1 cellular context compared by ENCODE assay signal in the genomic region with DNA sequence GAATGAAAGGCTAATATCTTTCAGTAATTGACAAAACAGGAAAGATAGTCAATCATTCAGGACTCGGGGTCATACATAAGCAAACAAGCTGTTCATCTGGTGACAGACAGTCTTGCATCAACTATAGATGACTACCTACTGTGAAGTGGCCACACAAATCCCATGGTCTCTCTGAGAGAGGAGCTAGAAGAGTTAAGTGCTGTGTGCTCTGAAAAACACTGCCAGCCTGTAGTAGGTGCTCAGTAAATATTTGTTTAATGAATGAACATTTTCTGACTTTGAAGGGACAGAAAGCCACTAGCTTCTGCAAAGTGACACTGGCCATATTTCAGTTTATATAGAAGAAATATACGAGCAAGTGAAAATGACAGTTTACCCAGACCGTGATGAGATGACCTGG.
TF ChIP-seq lines count a peak whose summit lies in the region.

No MANE protein-coding gene starts in this region.

TF ChIP-seq in HepG2, 621 proteins besides CTCF, POLR2A, EP300 and RAD21 (continued from another document):
- TF ChIP-seq, protein P1, sequence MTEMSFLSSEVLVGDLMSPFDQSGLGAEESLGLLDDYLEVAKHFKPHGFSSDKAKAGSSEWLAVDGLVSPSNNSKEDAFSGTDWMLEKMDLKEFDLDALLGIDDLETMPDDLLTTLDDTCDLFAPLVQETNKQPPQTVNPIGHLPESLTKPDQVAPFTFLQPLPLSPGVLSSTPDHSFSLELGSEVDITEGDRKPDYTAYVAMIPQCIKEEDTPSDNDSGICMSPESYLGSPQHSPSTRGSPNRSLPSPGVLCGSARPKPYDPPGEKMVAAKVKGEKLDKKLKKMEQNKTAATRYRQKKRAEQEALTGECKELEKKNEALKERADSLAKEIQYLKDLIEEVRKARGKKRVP (CRISPR knock-in tag; IDR thresholded peaks at IDR 0.05), result peak in 1 of 2 experiments; percentile 42; a peak in 1 of 4 replicates
- TF ChIP-seq FOXA1 (IDR thresholded peaks at IDR 0.05), result no peak
- 0 out of 2 replicates have a peak, but pooled peaks have one; percentile 10 for TF ChIP-seq FOXA1 (CRISPR knock-in tag; IDR thresholded peaks at IDR 0.05)
- no peak for TF ChIP-seq AGO2 (optimal IDR thresholded peaks at IDR 0.05; ENCODE audit: low read depth, low read length)
- no peak for TF ChIP-seq TCF7L2 (IDR thresholded peaks at IDR 0.05; ENCODE audit: low read depth, low read length)
- TF ChIP-seq ZNF3 (CRISPR knock-in tag; IDR thresholded peaks at IDR 0.05), result 0 out of 2 replicates have a peak, but pooled peaks have one; percentile 64
